In the genomic region with DNA sequence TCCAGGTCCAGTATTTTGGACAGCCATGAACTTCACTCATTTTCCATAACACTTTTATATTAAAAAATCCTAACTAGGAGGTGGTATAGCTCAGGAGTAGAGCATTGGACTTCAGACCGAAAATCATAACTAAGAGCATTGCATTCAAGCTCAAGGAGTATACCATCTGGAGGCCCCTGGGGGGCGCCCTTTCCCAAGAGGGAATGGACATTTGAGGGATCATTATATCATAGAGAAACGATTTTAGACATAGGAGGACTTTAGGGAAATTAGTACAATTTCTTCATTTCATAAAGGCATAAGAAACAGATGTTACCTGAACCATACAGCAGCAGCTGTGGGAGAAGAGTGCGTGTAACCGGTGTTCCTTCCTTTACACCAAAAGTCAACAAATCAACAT, we compare ENCODE assay signal across 11 cellular contexts. TPM values are rescaled to one million over a fixed set of nuclear protein-coding genes. Genes with fewer than 3 reads are reported as not detected.
A peak's percentile ranks its signal among the peaks of the same experiment; 100 is the strongest.
DNase-seq lines count a peak whose midpoint lies in the region; ATAC-seq lines count a peak whose summit lies in the region.
"Had no signal": no experiment of that assay in that cellular context is flagged by ENCODE, and none has a peak within 500 bp of the region (broad histone marks: within the 10 kb centered on the region; RNA-seq: fewer than 3 reads in every experiment).

No MANE protein-coding gene starts in this region.

- H4K8ac ChIP-seq in neuronal stem cell (ENCODE audit: low read depth, low read length), result no peak overlapping the region

- H3K4ac ChIP-seq in neuronal stem cell (ENCODE audit: low read length), result no peak overlapping the region

- H3K36me3 ChIP-seq in neuronal stem cell (replicated peaks in 1 of 2; ENCODE audit: control insufficient read depth in 2 of 2, insufficient read depth in 2 of 2, low read length in 2 of 2), result no peaks in the 10 kb centered on the region

- no peak overlapping the region for H2AK5ac ChIP-seq in neuronal stem cell (ENCODE audit: low read depth, low read length)

- no peak overlapping the region for H2AFZ ChIP-seq in neuronal stem cell (ENCODE audit: low read length)

- H3K4me1 ChIP-seq in neuronal stem cell (ENCODE audit: control insufficient read depth in 2 of 2, insufficient read depth in 1 of 2, low read depth in 1 of 2, low read length in 2 of 2) (peaks cover 2 to 7% of the 10 kb centered on the region in 2 donors), right cardiac atrium (ENCODE audit: control insufficient read depth, insufficient read depth, low read length) (no peaks in the 10 kb centered on the region)

- no peak overlapping the region for H3K9ac ChIP-seq in neuronal stem cell (ENCODE audit: low read depth, low read length, poor library complexity)

- H3K27me3 Mint-ChIP-seq in activated CD4-positive, alpha-beta memory T cell treated with anti-CD3 and anti-CD28 coated beads, Interleukin-2, amount 10 ng/mL, durations not matched to agents 7 days and 5 days, result peaks cover 2% of the 10 kb centered on the region
- H3K27me3 Mint-ChIP-seq in effector memory CD8-positive, alpha-beta T cell, result peaks cover 6 to 11% of the 10 kb centered on the region in 2 donors

- H3K27me3 ChIP-seq in neuronal stem cell (ENCODE audit: control insufficient read depth in 3 of 3, insufficient read depth in 3 of 3, low read depth in 1 of 3, low read length in 3 of 3) (peaks cover 0 to 16% (median 0%) of the 10 kb centered on the region in 3 experiments), right cardiac atrium (ENCODE audit: control insufficient read depth, insufficient read depth) (no peaks in the 10 kb centered on the region)

- H3K18ac ChIP-seq in neuronal stem cell (ENCODE audit: low read length), result no peak overlapping the region

- no peak overlapping the region for H2BK15ac ChIP-seq in neuronal stem cell (ENCODE audit: low read length)

- no peak overlapping the region for H2BK120ac ChIP-seq in neuronal stem cell (ENCODE audit: low read depth, low read length)

- no CpG with 5 or more reads among the region's 5 CpGs for WGBS in neuronal stem cell (ENCODE audit: extremely low coverage in 2 of 2, insufficient read length in 2 of 2, insufficient replicate concordance in 1 of 2), 2 donors
- WGBS in right cardiac atrium, result 45% methylated on average over 5 of the region's 5 CpGs

- no peak overlapping the region for H3K27ac Mint-ChIP-seq in activated CD4-positive, alpha-beta memory T cell treated with anti-CD3 and anti-CD28 coated beads, Interleukin-2, amount 10 ng/mL, durations not matched to agents 7 days and 5 days
- no peak overlapping the region for H3K27ac Mint-ChIP-seq in effector memory CD8-positive, alpha-beta T cell
- H3K27ac Mint-ChIP-seq: activated naive CD4-positive, alpha-beta T cell treated with anti-CD3 and anti-CD28 coated beads, Interleukin-2, amount 50 U/mL, for 72 hours; CD4-positive, alpha-beta memory T cell had no signal

- H3K36me3 Mint-ChIP-seq in activated CD4-positive, alpha-beta memory T cell treated with anti-CD3 and anti-CD28 coated beads, Interleukin-2, amount 10 ng/mL, durations not matched to agents 7 days and 5 days (ENCODE audit: low read depth), result no peaks in the 10 kb centered on the region
- no peaks in the 10 kb centered on the region for H3K36me3 Mint-ChIP-seq in effector memory CD8-positive, alpha-beta T cell (ENCODE audit: insufficient read depth)
- H3K36me3 Mint-ChIP-seq: activated naive CD4-positive, alpha-beta T cell treated with anti-CD3 and anti-CD28 coated beads, Interleukin-2, amount 50 U/mL, for 72 hours; CD4-positive, alpha-beta memory T cell had no signal

- peak; percentile 14 for DNase-seq in NCI-H2196 (lab: John Stamatoyannopoulos, UW; ENCODE audit: unreplicated experiment)
- no peak for DNase-seq in NCI-H2196 treated with DMSO at 0.1 percent for 48 hours (lab: John Stamatoyannopoulos, UW; ENCODE audit: unreplicated experiment)
- DNase-seq in Kasumi-1 (lab: John Stamatoyannopoulos, UW), result peak; percentile 16 to 36
- peak; percentile 21 for DNase-seq in activated CD4-positive, alpha-beta memory T cell treated with anti-CD3 and anti-CD28 coated beads, Interleukin-2, amount 10 ng/mL, durations not matched to agents 7 days and 5 days
- peak; percentile 18 for DNase-seq in neuronal stem cell (ENCODE audit: low spot score)
- DNase-seq in activated gamma-delta T cell treated with Interleukin-2 at 50 U/mL for 16 hours, result no peak
- DNase-seq in effector memory CD8-positive, alpha-beta T cell, result no peak
- DNase-seq in right cardiac atrium, result no peak
- DNase-seq: CD4-positive, alpha-beta memory T cell had no signal

- no peak overlapping the region for H3K14ac ChIP-seq in neuronal stem cell (ENCODE audit: low read length)

- intact Hi-C loops in right cardiac atrium (cut with DNase I), result loop anchor here in 1 of 4 donors (10.0 kb wide), 1 partner anchor 142 kb away; a partner anchor contains a TSS

- H4K91ac ChIP-seq in neuronal stem cell (ENCODE audit: low read depth, low read length, poor library complexity), result no peak overlapping the region

- no peak overlapping the region for H3K4me2 ChIP-seq in neuronal stem cell (ENCODE audit: insufficient read depth, low read length, poor library complexity, severe bottlenecking)

- no peak overlapping the region for H3K23ac ChIP-seq in neuronal stem cell (ENCODE audit: low read depth, low read length, poor library complexity)

- no peak overlapping the region for H3K4me3 Mint-ChIP-seq in activated CD4-positive, alpha-beta memory T cell treated with anti-CD3 and anti-CD28 coated beads, Interleukin-2, amount 10 ng/mL, durations not matched to agents 7 days and 5 days
- no peak overlapping the region for H3K4me3 Mint-ChIP-seq in effector memory CD8-positive, alpha-beta T cell
- H3K4me3 Mint-ChIP-seq: CD4-positive, alpha-beta memory T cell had no signal

- H3K27ac ChIP-seq in neuronal stem cell (replicated peaks; ENCODE audit: low read length) (no peak overlapping the region), right cardiac atrium (ENCODE audit: low read length) (no peak overlapping the region)

- CTCF ChIA-PET in activated CD4-positive, alpha-beta memory T cell treated with anti-CD3 and anti-CD28 coated beads, Interleukin-2, amount 10 ng/mL, durations not matched to agents 7 days and 5 days (lab: Charles Lee), result interaction anchor here (0.6 to 2.0 kb wide), 14 partner anchors 8 to 1068 kb away, joined by 3 to 13 read pairs (median 3); no protein-coding TSS in a partner anchor

- POLR2A ChIA-PET in activated CD4-positive, alpha-beta memory T cell treated with anti-CD3 and anti-CD28 coated beads, Interleukin-2, amount 10 ng/mL, durations not matched to agents 7 days and 5 days (lab: Charles Lee), result interaction anchor here (0.9 kb wide), 1 partner anchor 8 kb away, joined by 3 read pairs; no protein-coding TSS in a partner anchor

- no peaks in the 10 kb centered on the region for H3K79me1 ChIP-seq in neuronal stem cell (ENCODE audit: low read depth, low read length)

- no peaks in the 10 kb centered on the region for H3K9me3 Mint-ChIP-seq in activated CD4-positive, alpha-beta memory T cell treated with anti-CD3 and anti-CD28 coated beads, Interleukin-2, amount 10 ng/mL, durations not matched to agents 7 days and 5 days
- no peaks in the 10 kb centered on the region for H3K9me3 Mint-ChIP-seq in effector memory CD8-positive, alpha-beta T cell
- H3K9me3 Mint-ChIP-seq: activated naive CD4-positive, alpha-beta T cell treated with anti-CD3 and anti-CD28 coated beads, Interleukin-2, amount 50 U/mL, for 72 hours; CD4-positive, alpha-beta memory T cell had no signal

- H2BK5ac ChIP-seq in neuronal stem cell (ENCODE audit: low read length), result no peak overlapping the region

- no peaks in the 10 kb centered on the region for H3K9me3 ChIP-seq in neuronal stem cell (replicated peaks in 1 of 2; ENCODE audit: control insufficient read depth in 2 of 2, insufficient read depth in 1 of 2, low read depth in 1 of 2, low read length in 2 of 2)
- H3K9me3 ChIP-seq in right cardiac atrium (ENCODE audit: control insufficient read depth, low read length), result no peaks in the 10 kb centered on the region

- no peak overlapping the region for H2BK12ac ChIP-seq in neuronal stem cell (ENCODE audit: low read length)

- ATAC-seq in effector memory CD8-positive, alpha-beta T cell (replicated peaks), result no peak
- ATAC-seq in right cardiac atrium, result no peak

- peaks cover 9% of the 10 kb centered on the region for H3K4me1 Mint-ChIP-seq in activated CD4-positive, alpha-beta memory T cell treated with anti-CD3 and anti-CD28 coated beads, Interleukin-2, amount 10 ng/mL, durations not matched to agents 7 days and 5 days
- H3K4me1 Mint-ChIP-seq in effector memory CD8-positive, alpha-beta T cell (ENCODE audit: low read depth in 2 of 2), result peaks cover under 1 to 5% of the 10 kb centered on the region in 2 donors

- H3K4me3 ChIP-seq in neuronal stem cell (ENCODE audit: low read length in 2 of 2), result no peak overlapping the region
- H3K4me3 ChIP-seq in right cardiac atrium (ENCODE audit: low read length), result no peak overlapping the region

RNA-seq across cellular contexts. Expression of a gene that starts 5.2 kb away (rescaled TPM):
- total RNA-seq in activated CD4-positive, alpha-beta memory T cell treated with anti-CD3 and anti-CD28 coated beads, Interleukin-2, amount 10 ng/mL, durations not matched to agents 7 days and 5 days, result 1 to 10 TPM; 5.5 TPM
- polyA plus RNA-seq in neuronal stem cell (2013, experiment 1 of 2), result 6.7 TPM
- 7.1 TPM for polyA plus RNA-seq in neuronal stem cell (2013, experiment 2 of 2)
- total RNA-seq in right cardiac atrium, result 10 to 100 TPM in 3 of 4 donors, 1 to 10 TPM in 1; 8.0 to 12.9 (median 10.9) TPM
- polyA plus RNA-seq in right cardiac atrium, result 6.7 TPM

RNA-seq across cellular contexts. Expression of a gene that starts 23.6 kb away (rescaled TPM):
- not detected for total RNA-seq in activated CD4-positive, alpha-beta memory T cell treated with anti-CD3 and anti-CD28 coated beads, Interleukin-2, amount 10 ng/mL, durations not matched to agents 7 days and 5 days
- polyA plus RNA-seq in neuronal stem cell (2013, experiment 1 of 2), result 0.13 TPM
- polyA plus RNA-seq in neuronal stem cell (2013, experiment 2 of 2), result 0.15 TPM
- total RNA-seq in right cardiac atrium, result not detected
- polyA plus RNA-seq in right cardiac atrium, result not detected
- total RNA-seq: activated naive CD4-positive, alpha-beta T cell treated with anti-CD3 and anti-CD28 coated beads, Interleukin-2, amount 50 U/mL, for 72 hours; CD4-positive, alpha-beta memory T cell; myocyte had no signal
- polyA plus RNA-seq: CD4-positive, alpha-beta memory T cell had no signal

Comparison
In these comparisons a context has a peak if more than half of its experiments do, and no peak if none do; other contexts are left out.
1. DNase-seq: peak in NCI-H2196 (single experiment), Kasumi-1 (2 of 2), activated CD4-positive, alpha-beta memory T cell treated with anti-CD3 and anti-CD28 coated beads, Interleukin-2, amount 10 ng/mL, durations not matched to agents 7 days and 5 days (single experiment) and neuronal stem cell (single experiment); none in NCI-H2196 treated with DMSO at 0.1 percent for 48 hours (single experiment), activated gamma-delta T cell treated with Interleukin-2 at 50 U/mL for 16 hours (single experiment), effector memory CD8-positive, alpha-beta T cell (0 of 3) and right cardiac atrium (0 of 3).